ENCODE assay signal across 35 cellular contexts in the genomic region with DNA sequence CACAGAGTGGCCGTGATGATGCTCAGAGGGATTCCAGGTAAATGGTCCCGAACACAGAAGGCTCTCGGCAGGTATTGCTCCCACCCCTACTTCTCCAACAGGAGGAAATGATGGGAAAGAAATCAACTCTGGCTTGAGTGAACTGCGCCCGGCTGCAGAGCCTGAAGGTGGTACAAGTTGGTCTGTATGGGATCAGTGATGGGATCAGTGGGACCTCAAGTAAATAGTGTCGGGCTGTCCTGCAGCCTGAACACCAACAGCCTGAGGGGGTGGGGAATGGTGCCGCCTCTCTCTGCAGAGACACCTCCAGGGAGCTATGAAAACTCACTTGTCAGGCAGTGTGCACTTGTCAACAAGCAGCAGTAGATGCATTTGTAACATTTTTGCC.
"Had no signal": no experiment of that assay in that cellular context is flagged by ENCODE, and none has a peak within 500 bp of the region (broad histone marks: within the 10 kb centered on the region; RNA-seq: fewer than 3 reads in every experiment).

No MANE protein-coding gene starts in this region.

- DNase-seq: activated B cell treated with CpG ODN at 0.5 μM for 24 hours; activated CD4-positive, alpha-beta memory T cell treated with anti-CD3 and anti-CD28 coated beads for 36 hours; activated CD4-positive, alpha-beta T cell treated with anti-CD3 and anti-CD28 coated beads for 4 hours; activated CD4-positive, alpha-beta T cell treated with anti-CD3 and anti-CD28 coated beads, Interleukin-2, amount 50 U/mL, for 1 hour; activated CD4-positive, alpha-beta T cell treated with anti-CD3 and anti-CD28 coated beads, Interleukin-2, amount 50 U/mL, for 4 hours; activated CD4-positive, CD25-positive, alpha-beta regulatory T cell treated with anti-CD3 and anti-CD28 coated beads, Interleukin-2, amount 50 U/mL, for 72 hours; activated CD8-positive, alpha-beta memory T cell treated with anti-CD3 and anti-CD28 coated beads, Interleukin-2, amount 50 U/mL, for 4 hours; activated CD8-positive, alpha-beta T cell treated with anti-CD3 and anti-CD28 coated beads for 36 hours; activated effector memory CD4-positive, alpha-beta T cell treated with anti-CD3 and anti-CD28 coated beads, Interleukin-2, amount 50 U/mL, for 16 hours; activated gamma-delta T cell treated with Interleukin-2 at 50 U/mL for 16 hours; activated naive CD4-positive, alpha-beta T cell; activated naive CD4-positive, alpha-beta T cell treated with anti-CD3 and anti-CD28 coated beads for 36 hours; activated naive CD4-positive, alpha-beta T cell treated with anti-CD3 and anti-CD28 coated beads, Interleukin-2, amount 50 U/mL, for 16 hours; activated naive CD8-positive, alpha-beta T cell treated with anti-CD3 and anti-CD28 coated beads for 36 hours; activated T-cell treated with anti-CD3 and anti-CD28 coated beads for 4 hours; activated T-cell treated with anti-CD3 and anti-CD28 coated beads, Interleukin-2, amount 50 U/mL, for 1 hour; activated T-cell treated with anti-CD3 and anti-CD28 coated beads, Interleukin-2, amount 50 U/mL, for 4 hours; activated T-cell treated with anti-CD3 and anti-CD28 coated beads, Interleukin-2, amount 50 U/mL, for 72 hours; adrenal gland; amniotic stem cell; body of pancreas; brain microvascular endothelial cell; central memory CD4-positive, alpha-beta T cell; SW 1271; T-helper 1 cell; T-helper 2 cell; T-helper 9 cell had no signal

- H3K27ac ChIP-seq: adrenal gland, body of pancreas, brain microvascular endothelial cell, cardiac muscle cell, VCaP had no signal

- H3K4me1 ChIP-seq: adrenal gland, body of pancreas had no signal

- H3K36me3 ChIP-seq: adrenal gland, brain microvascular endothelial cell, cardiac muscle cell had no signal

- H3K27me3 Mint-ChIP-seq: activated CD4-positive, alpha-beta T cell treated with anti-CD3 and anti-CD28 coated beads, Interleukin-2, amount 10 ng/mL, durations not matched to agents 24 days and 14 days; activated CD8-positive, alpha-beta T cell treated with anti-CD3 and anti-CD28 coated beads for 36 hours; activated naive CD8-positive, alpha-beta T cell treated with anti-CD3 and anti-CD28 coated beads for 36 hours had no signal

- H3K9me3 Mint-ChIP-seq: activated B cell treated with CpG ODN at 0.5 μM for 24 hours; activated CD4-positive, alpha-beta memory T cell treated with anti-CD3 and anti-CD28 coated beads for 36 hours; activated CD4-positive, alpha-beta T cell treated with anti-CD3 and anti-CD28 coated beads, Interleukin-2, amount 10 ng/mL, durations not matched to agents 24 days and 14 days; activated CD8-positive, alpha-beta T cell treated with anti-CD3 and anti-CD28 coated beads for 36 hours; activated naive CD4-positive, alpha-beta T cell treated with anti-CD3 and anti-CD28 coated beads for 36 hours; activated naive CD4-positive, alpha-beta T cell treated with anti-CD3 and anti-CD28 coated beads, Interleukin-2, amount 50 U/mL, for 72 hours; activated naive CD8-positive, alpha-beta T cell treated with anti-CD3 and anti-CD28 coated beads for 36 hours; activated T-cell treated with anti-CD3 and anti-CD28 coated beads, Interleukin-2, amount 50 U/mL, for 4 hours; activated T-helper 1 cell treated with anti-CD3 and anti-CD28 coated beads, Interleukin-12 subunit alpha, Interleukin-12 subunit beta, Interleukin-2, Interleukin-4 antibody, amounts not matched to agents 30 ng/mL and 10 ng/mL and 1 ng/mL, durations not matched to agents 14 hours and 24 hours and 36 hours; activated T-helper 17 cell treated with anti-CD3 and anti-CD28 coated beads, Interleukin-2, amount 50 U/mL, for 72 hours; T-helper 1 cell treated with Interleukin-12 subunit alpha and Interleukin-12 subunit beta and Interleukin-4 antibody, amounts not matched to agents 30 μg/mL and 1 μg/mL, for 36 hours; T-helper 2 cell treated with Interferon-gamma antibody and Interleukin-4, amounts not matched to agents 5 μg/mL and 100 μg/mL, for 36 hours had no signal

- H3K36me3 Mint-ChIP-seq: activated CD4-positive, alpha-beta memory T cell treated with anti-CD3 and anti-CD28 coated beads for 36 hours; activated naive CD4-positive, alpha-beta T cell treated with anti-CD3 and anti-CD28 coated beads, Interleukin-2, amount 50 U/mL, for 72 hours; activated naive CD8-positive, alpha-beta T cell treated with anti-CD3 and anti-CD28 coated beads for 36 hours had no signal

- H3K4me1 Mint-ChIP-seq: activated B cell treated with CpG ODN at 0.5 μM for 24 hours; activated CD4-positive, alpha-beta T cell treated with anti-CD3 and anti-CD28 coated beads, Interleukin-2, amount 10 ng/mL, durations not matched to agents 24 days and 14 days; activated naive CD8-positive, alpha-beta T cell treated with anti-CD3 and anti-CD28 coated beads for 36 hours; activated T-helper 17 cell treated with anti-CD3 and anti-CD28 coated beads, Interleukin-2, amount 50 U/mL, for 72 hours had no signal

- ATAC-seq: activated CD8-positive, alpha-beta T cell treated with anti-CD3 and anti-CD28 coated beads for 36 hours; activated naive CD4-positive, alpha-beta T cell treated with anti-CD3 and anti-CD28 coated beads, Interleukin-2, amount 50 U/mL, for 72 hours; activated T-cell treated with anti-CD3 and anti-CD28 coated beads, Interleukin-2, amount 50 U/mL, for 4 hours; activated T-cell treated with anti-CD3 and anti-CD28 coated beads, Interleukin-2, amount 50 U/mL, for 72 hours; activated T-helper 17 cell treated with anti-CD3 and anti-CD28 coated beads, Interleukin-2, amount 50 U/mL, for 72 hours; body of pancreas had no signal

- H3K4me3 Mint-ChIP-seq: activated B cell treated with CpG ODN at 0.5 μM for 24 hours; activated CD4-positive, alpha-beta memory T cell treated with anti-CD3 and anti-CD28 coated beads for 36 hours; activated CD4-positive, alpha-beta T cell treated with anti-CD3 and anti-CD28 coated beads, Interleukin-2, amount 10 ng/mL, durations not matched to agents 24 days and 14 days; activated CD8-positive, alpha-beta T cell treated with anti-CD3 and anti-CD28 coated beads for 36 hours; activated naive CD4-positive, alpha-beta T cell treated with anti-CD3 and anti-CD28 coated beads for 36 hours; activated naive CD8-positive, alpha-beta T cell treated with anti-CD3 and anti-CD28 coated beads for 36 hours; activated T-cell treated with anti-CD3 and anti-CD28 coated beads, Interleukin-2, amount 50 U/mL, for 4 hours; activated T-cell treated with anti-CD3 and anti-CD28 coated beads, Interleukin-2, amount 50 U/mL, for 72 hours; activated T-helper 1 cell treated with anti-CD3 and anti-CD28 coated beads, Interleukin-12 subunit alpha, Interleukin-12 subunit beta, Interleukin-2, Interleukin-4 antibody, amounts not matched to agents 30 ng/mL and 10 ng/mL and 1 ng/mL, durations not matched to agents 14 hours and 24 hours and 36 hours; activated T-helper 17 cell treated with anti-CD3 and anti-CD28 coated beads, Interleukin-2, amount 50 U/mL, for 72 hours; T-helper 1 cell treated with Interleukin-12 subunit alpha and Interleukin-12 subunit beta and Interleukin-4 antibody, amounts not matched to agents 30 μg/mL and 1 μg/mL, for 36 hours; T-helper 2 cell treated with Interferon-gamma antibody and Interleukin-4, amounts not matched to agents 5 μg/mL and 100 μg/mL, for 36 hours had no signal

- H3K27ac Mint-ChIP-seq: activated B cell treated with CpG ODN at 0.5 μM for 24 hours; activated CD4-positive, alpha-beta memory T cell treated with anti-CD3 and anti-CD28 coated beads for 36 hours; activated CD4-positive, alpha-beta T cell treated with anti-CD3 and anti-CD28 coated beads, Interleukin-2, amount 10 ng/mL, durations not matched to agents 24 days and 14 days; activated CD8-positive, alpha-beta T cell treated with anti-CD3 and anti-CD28 coated beads for 36 hours; activated naive CD4-positive, alpha-beta T cell treated with anti-CD3 and anti-CD28 coated beads for 36 hours; activated naive CD8-positive, alpha-beta T cell treated with anti-CD3 and anti-CD28 coated beads for 36 hours; activated T-cell treated with anti-CD3 and anti-CD28 coated beads, Interleukin-2, amount 50 U/mL, for 72 hours; activated T-helper 1 cell treated with anti-CD3 and anti-CD28 coated beads, Interleukin-12 subunit alpha, Interleukin-12 subunit beta, Interleukin-2, Interleukin-4 antibody, amounts not matched to agents 30 ng/mL and 10 ng/mL and 1 ng/mL, durations not matched to agents 14 hours and 24 hours and 36 hours; activated T-helper 17 cell treated with anti-CD3 and anti-CD28 coated beads, Interleukin-2, amount 50 U/mL, for 72 hours; T-helper 1 cell treated with Interleukin-12 subunit alpha and Interleukin-12 subunit beta and Interleukin-4 antibody, amounts not matched to agents 30 μg/mL and 1 μg/mL, for 36 hours; T-helper 2 cell treated with Interferon-gamma antibody and Interleukin-4, amounts not matched to agents 5 μg/mL and 100 μg/mL, for 36 hours had no signal

- H3K9me3 ChIP-seq: adrenal gland, body of pancreas had no signal

- H3K4me3 ChIP-seq: adrenal gland, body of pancreas, cardiac muscle cell had no signal

- H3K27me3 ChIP-seq: adrenal gland, body of pancreas, brain microvascular endothelial cell, cardiac muscle cell had no signal
